In the genomic region with DNA sequence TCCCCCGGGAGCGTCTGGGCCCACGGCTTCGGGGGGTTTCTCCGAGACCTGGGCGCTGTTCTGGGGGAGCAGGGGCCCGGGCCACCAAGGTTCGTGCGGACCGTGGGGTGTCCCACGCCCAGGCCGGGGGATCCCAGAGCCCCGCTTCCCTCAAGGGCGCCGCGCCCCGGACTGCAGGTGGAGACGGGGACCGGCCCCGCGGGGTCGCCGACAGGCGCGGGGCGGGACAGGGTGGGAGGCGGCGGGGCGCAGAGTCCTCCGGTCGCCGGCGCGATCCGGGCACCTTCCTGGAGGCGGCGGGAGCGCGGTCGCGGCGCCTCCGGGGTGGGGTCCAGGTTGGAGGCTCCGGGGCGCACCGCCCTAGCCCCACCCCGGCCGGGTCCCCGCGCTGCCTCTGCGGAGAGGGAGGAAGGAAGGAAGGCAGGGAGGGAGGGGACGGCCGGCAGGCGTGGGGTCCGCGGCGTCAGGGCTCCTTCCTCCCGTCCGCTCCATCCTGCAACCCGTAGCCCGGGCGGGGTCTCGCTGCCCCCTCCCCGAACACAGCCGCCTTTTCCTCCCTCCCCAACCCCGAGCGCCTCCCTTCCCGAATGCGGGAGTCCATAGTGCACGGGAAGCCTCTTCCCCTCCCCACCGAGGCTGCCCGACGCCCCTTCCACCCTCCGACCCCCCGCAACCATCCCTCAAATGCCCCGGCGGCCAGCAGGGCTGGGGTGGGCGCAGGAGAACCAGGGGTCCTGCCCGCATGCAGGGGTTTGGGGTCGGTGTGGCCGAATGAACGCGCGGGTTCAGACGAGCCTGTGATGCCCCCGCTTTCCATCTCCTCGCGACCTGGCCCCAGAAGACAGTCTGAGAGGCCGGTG, we compare ENCODE assay signal across 9 cellular contexts. TPM values are rescaled to one million over a fixed set of nuclear protein-coding genes. Genes with fewer than 3 reads are reported as not detected.
DNase-seq lines count a peak whose midpoint lies in the region; ATAC-seq and TF ChIP-seq lines count a peak whose summit lies in the region.
"Had no signal": no experiment of that assay in that cellular context is flagged by ENCODE, and none has a peak within 500 bp of the region (broad histone marks: within the 10 kb centered on the region; RNA-seq: fewer than 3 reads in every experiment).

No MANE protein-coding gene starts in this region.

- intact Hi-C loops in activated CD8-positive, alpha-beta T cell treated with anti-CD3 and anti-CD28 coated beads for 36 hours (cut with micrococcal nuclease), result no loop called here

- peak overlapping the region; percentile 20 for H3K4me3 ChIP-seq in HAP-1
- peak overlapping the region; percentile 58 for H3K4me3 ChIP-seq in iPS-18c (ENCODE audit: insufficient read depth, low read depth, low read length)
- peak overlapping the region; percentile 49 for H3K4me3 ChIP-seq in smooth muscle cell

- no peaks in the 10 kb centered on the region for H3K36me3 ChIP-seq in HAP-1 (replicated peaks)
- H3K36me3 ChIP-seq in smooth muscle cell (ENCODE audit: low read depth), result no peaks in the 10 kb centered on the region

- no peak overlapping the region for H3K9ac ChIP-seq in smooth muscle cell (ENCODE audit: low read depth)

- H3K9me3 ChIP-seq in HAP-1 (no peaks in the 10 kb centered on the region), iPS-18c (ENCODE audit: control insufficient read depth, insufficient read depth, low read length) (no peaks in the 10 kb centered on the region), smooth muscle cell (replicated peaks; ENCODE audit: low read depth) (no peaks in the 10 kb centered on the region)

- H3K27ac ChIP-seq in smooth muscle cell (ENCODE audit: low read depth), result no peak overlapping the region

- peak overlapping the region; percentile 92 for H3K4me2 ChIP-seq in smooth muscle cell

- H3K4me1 ChIP-seq in HAP-1, result no peaks in the 10 kb centered on the region; the same call in 1 of the 2 replicates
- peaks cover 14% of the 10 kb centered on the region for H3K4me1 ChIP-seq in smooth muscle cell (ENCODE audit: low read depth)

- CTCF ChIA-PET in activated CD8-positive, alpha-beta T cell treated with anti-CD3 and anti-CD28 coated beads for 36 hours (lab: Charles Lee), result no interaction called here

- peaks cover 10% of the 10 kb centered on the region for H3K4me1 Mint-ChIP-seq in activated CD8-positive, alpha-beta T cell treated with anti-CD3 and anti-CD28 coated beads for 36 hours (ENCODE audit: low read depth)

- H3K4me3 Mint-ChIP-seq in activated CD8-positive, alpha-beta T cell treated with anti-CD3 and anti-CD28 coated beads for 36 hours, result peak overlapping the region; percentile 44

- TF ChIP-seq CTCF in activated CD8-positive, alpha-beta T cell treated with anti-CD3 and anti-CD28 coated beads for 36 hours (IDR thresholded peaks at IDR 0.05), result no peak
- TF ChIP-seq CTCF in smooth muscle cell (IDR thresholded peaks at IDR 0.05; ENCODE audit: borderline replicate concordance, insufficient read depth, poor library complexity, severe bottlenecking), result no peak

- H3K27me3 Mint-ChIP-seq in activated CD8-positive, alpha-beta T cell treated with anti-CD3 and anti-CD28 coated beads for 36 hours, result peaks cover 20% of the 10 kb centered on the region

- in situ Hi-C loops in HAP-1 (cut with MboI; ENCODE audit: low sequenced_read_pairs), result no loop called here

- H4K20me1 ChIP-seq in smooth muscle cell (ENCODE audit: low read depth), result peaks cover 2% of the 10 kb centered on the region

- no peak for DNase-seq in HAP-1 (ENCODE audit: low spot score in 2 of 2)
- DNase-seq in activated CD8-positive, alpha-beta T cell treated with anti-CD3 and anti-CD28 coated beads for 36 hours, result no peak
- no peak for DNase-seq in smooth muscle cell (lab: John Stamatoyannopoulos, UW; ENCODE audit: unreplicated experiment)
- no peak for DNase-seq in NCI-H82 treated with DMSO at 0.1 percent for 48 hours (lab: John Stamatoyannopoulos, UW; ENCODE audit: unreplicated experiment)
- DNase-seq: NCI-H2227 treated with DMSO at 0.1 percent for 48 hours had no signal

- peaks cover 3% of the 10 kb centered on the region for H3K79me2 ChIP-seq in smooth muscle cell (ENCODE audit: low read depth)

- H2AFZ ChIP-seq in smooth muscle cell (ENCODE audit: low read depth), result no peak overlapping the region

- ATAC-seq in activated CD8-positive, alpha-beta T cell treated with anti-CD3 and anti-CD28 coated beads for 36 hours, result no peak
- no peak for ATAC-seq in GM21619 (IDR thresholded peaks at IDR 0.05; ENCODE audit: unreplicated experiment)
- no peak for ATAC-seq in GM18873 (IDR thresholded peaks at IDR 0.05; ENCODE audit: low FRiP score, unreplicated experiment)
- no peak for ATAC-seq in GM19351 (IDR thresholded peaks at IDR 0.05; ENCODE audit: unreplicated experiment)

- no peaks in the 10 kb centered on the region for H3F3A ChIP-seq in smooth muscle cell (ENCODE audit: low read depth)

- H3K27me3 ChIP-seq in HAP-1 (ENCODE audit: low read depth) (peaks cover 54% of the 10 kb centered on the region), smooth muscle cell (ENCODE audit: low read depth) (peaks cover 81% of the 10 kb centered on the region)

- no peaks in the 10 kb centered on the region for H3K36me3 Mint-ChIP-seq in activated CD8-positive, alpha-beta T cell treated with anti-CD3 and anti-CD28 coated beads for 36 hours (ENCODE audit: low read depth)

- no peaks in the 10 kb centered on the region for H3K9me3 Mint-ChIP-seq in activated CD8-positive, alpha-beta T cell treated with anti-CD3 and anti-CD28 coated beads for 36 hours

- POLR2A ChIA-PET in activated CD8-positive, alpha-beta T cell treated with anti-CD3 and anti-CD28 coated beads for 36 hours (lab: Charles Lee), result interaction anchor here (1.1 kb wide), 1 partner anchor 23 kb away, joined by 4 read pairs; no protein-coding TSS in a partner anchor

- 5% methylated on average over 25 of the region's 89 CpGs for WGBS in smooth muscle cell (ENCODE audit: low lambda C conversion rate)

- no peak overlapping the region for H3K27ac Mint-ChIP-seq in activated CD8-positive, alpha-beta T cell treated with anti-CD3 and anti-CD28 coated beads for 36 hours

RNA-seq across cellular contexts. Expression of a gene that starts 4.3 kb away (rescaled TPM):
- total RNA-seq in activated CD8-positive, alpha-beta T cell treated with anti-CD3 and anti-CD28 coated beads for 36 hours, result 10 to 100 TPM; 19.7 to 20.1 TPM
- 16.6 and 16.8 TPM in 2 replicates for total RNA-seq in smooth muscle cell
- 12.1 and 13.1 TPM in 2 replicates for polyA plus RNA-seq in smooth muscle cell

RNA-seq across cellular contexts. Expression of a gene that starts 21.7 kb away (rescaled TPM):
- 10 to 100 TPM; 24.5 to 29.0 TPM for total RNA-seq in activated CD8-positive, alpha-beta T cell treated with anti-CD3 and anti-CD28 coated beads for 36 hours
- 18.3 and 20.5 TPM in 2 replicates for total RNA-seq in smooth muscle cell
- polyA plus RNA-seq in smooth muscle cell, result 15.0 and 21.6 TPM in 2 replicates
